Comparison of ENCODE assay signal across 9 cellular contexts in genomic region chr20:46483879-46484278, GRCh38. TPM values are rescaled to one million over a fixed set of nuclear protein-coding genes. Genes with fewer than 3 reads are reported as not detected.
"Had no signal": no experiment of that assay in that cellular context is flagged by ENCODE, and none has a peak within 500 bp of the region (broad histone marks: within the 10 kb centered on the region; RNA-seq: fewer than 3 reads in every experiment).

No MANE protein-coding gene starts in this region.

- H3K9me3 Mint-ChIP-seq: GM23338, HFFc6, IgD-negative memory B cell had no signal

- H3K4me2 ChIP-seq: GM23338 had no signal

- H3K27ac Mint-ChIP-seq: GM23338, H9, HFFc6, IgD-negative memory B cell had no signal

- ATAC-seq: GM23338 had no signal

- FAIRE-seq: H1, H54, HTR-8/SVneo had no signal

- H3K4me3 ChIP-seq: GM23338 had no signal

- H2AFZ ChIP-seq: GM23338 had no signal

- H3K4me3 Mint-ChIP-seq: GM23338, H9, HFFc6, IgD-negative memory B cell had no signal

- H3K36me3 Mint-ChIP-seq: IgD-negative memory B cell had no signal

- DNase-seq: H9, HCEC 1CT, HFFc6, KG1 had no signal

RNA-seq across cellular contexts. Expression of gene ZNF334, which starts 29.5 kb away (rescaled TPM):
- polyA plus RNA-seq: IgD-negative memory B cell had no signal
